Comparison of ENCODE assay signal across 1 cellular context in the genomic region with DNA sequence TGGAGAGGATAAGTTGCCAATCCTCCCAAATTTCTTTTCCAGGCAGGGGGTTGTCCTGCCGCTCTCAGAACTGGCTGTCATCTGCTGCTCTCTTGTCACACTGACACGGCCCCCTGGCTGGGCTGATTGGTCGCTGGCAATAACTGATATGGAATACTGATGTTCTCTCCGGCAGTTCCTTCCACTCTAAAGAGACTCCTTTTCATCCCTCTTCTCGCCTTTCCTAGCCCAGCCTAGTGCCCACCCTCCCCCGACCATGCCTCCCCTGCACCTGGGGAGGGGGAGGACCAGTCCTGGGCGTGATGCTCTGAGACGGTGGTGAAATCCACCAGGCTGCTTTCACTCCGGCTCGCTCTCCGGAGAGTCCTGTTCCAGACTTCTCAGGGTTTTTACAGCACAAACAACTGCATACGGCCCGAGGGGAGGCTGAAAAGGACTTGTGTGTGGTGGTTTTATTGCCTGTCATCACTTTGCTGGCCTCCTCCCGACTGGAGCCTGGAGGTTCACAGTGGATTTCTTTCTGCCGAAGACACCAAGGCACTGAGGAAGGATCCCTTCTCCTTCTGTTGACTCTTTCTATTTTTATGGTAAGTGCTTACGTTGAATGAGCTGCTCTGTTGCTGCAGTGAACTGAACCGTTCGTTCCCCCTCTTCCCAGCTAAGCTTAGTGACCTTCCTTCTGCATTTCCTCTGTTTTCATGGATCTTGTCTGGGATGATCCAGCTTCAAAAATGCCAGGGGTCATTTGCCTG.
TF ChIP-seq lines count a peak whose summit lies in the region.

A gene (plus strand): TSS at position 336 of the 752 bp plus-strand sequence. CDS start 107,010 bp downstream, outside the sequence.

TF ChIP-seq in IMR-90, 13 proteins besides CTCF, POLR2A, EP300 and RAD21:
- TF ChIP-seq, protein P1, sequence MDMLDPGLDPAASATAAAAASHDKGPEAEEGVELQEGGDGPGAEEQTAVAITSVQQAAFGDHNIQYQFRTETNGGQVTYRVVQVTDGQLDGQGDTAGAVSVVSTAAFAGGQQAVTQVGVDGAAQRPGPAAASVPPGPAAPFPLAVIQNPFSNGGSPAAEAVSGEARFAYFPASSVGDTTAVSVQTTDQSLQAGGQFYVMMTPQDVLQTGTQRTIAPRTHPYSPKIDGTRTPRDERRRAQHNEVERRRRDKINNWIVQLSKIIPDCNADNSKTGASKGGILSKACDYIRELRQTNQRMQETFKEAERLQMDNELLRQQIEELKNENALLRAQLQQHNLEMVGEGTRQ (IDR thresholded peaks at IDR 0.05; ENCODE audit: low read depth, low read length): no peak
- no peak for TF ChIP-seq MAZ (IDR thresholded peaks at IDR 0.05; ENCODE audit: borderline replicate concordance, low read depth, low read length)
- no peak for TF ChIP-seq FOS (IDR thresholded peaks at IDR 0.05; ENCODE audit: low read depth, low read length)
- TF ChIP-seq RFX5 (IDR thresholded peaks at IDR 0.05; ENCODE audit: low read depth, low read length): no peak
- no peak for TF ChIP-seq MAFK (IDR thresholded peaks at IDR 0.05; ENCODE audit: low read depth, low read length)
- no peak for TF ChIP-seq MXI1 (IDR thresholded peaks at IDR 0.05; ENCODE audit: borderline replicate concordance, low read depth, low read length)
- TF ChIP-seq SMC3 (IDR thresholded peaks at IDR 0.05; ENCODE audit: low read depth, low read length): no peak
- TF ChIP-seq, protein P2, sequence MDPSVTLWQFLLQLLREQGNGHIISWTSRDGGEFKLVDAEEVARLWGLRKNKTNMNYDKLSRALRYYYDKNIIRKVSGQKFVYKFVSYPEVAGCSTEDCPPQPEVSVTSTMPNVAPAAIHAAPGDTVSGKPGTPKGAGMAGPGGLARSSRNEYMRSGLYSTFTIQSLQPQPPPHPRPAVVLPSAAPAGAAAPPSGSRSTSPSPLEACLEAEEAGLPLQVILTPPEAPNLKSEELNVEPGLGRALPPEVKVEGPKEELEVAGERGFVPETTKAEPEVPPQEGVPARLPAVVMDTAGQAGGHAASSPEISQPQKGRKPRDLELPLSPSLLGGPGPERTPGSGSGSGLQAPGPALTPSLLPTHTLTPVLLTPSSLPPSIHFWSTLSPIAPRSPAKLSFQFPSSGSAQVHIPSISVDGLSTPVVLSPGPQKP (IDR thresholded peaks at IDR 0.05; ENCODE audit: borderline replicate concordance, low read depth, low read length): no peak
- TF ChIP-seq NFE2L2 (IDR thresholded peaks at IDR 0.05; ENCODE audit: low read depth, low read length): no peak
